Comparison of ENCODE assay signal across 9 cellular contexts in the genomic region with DNA sequence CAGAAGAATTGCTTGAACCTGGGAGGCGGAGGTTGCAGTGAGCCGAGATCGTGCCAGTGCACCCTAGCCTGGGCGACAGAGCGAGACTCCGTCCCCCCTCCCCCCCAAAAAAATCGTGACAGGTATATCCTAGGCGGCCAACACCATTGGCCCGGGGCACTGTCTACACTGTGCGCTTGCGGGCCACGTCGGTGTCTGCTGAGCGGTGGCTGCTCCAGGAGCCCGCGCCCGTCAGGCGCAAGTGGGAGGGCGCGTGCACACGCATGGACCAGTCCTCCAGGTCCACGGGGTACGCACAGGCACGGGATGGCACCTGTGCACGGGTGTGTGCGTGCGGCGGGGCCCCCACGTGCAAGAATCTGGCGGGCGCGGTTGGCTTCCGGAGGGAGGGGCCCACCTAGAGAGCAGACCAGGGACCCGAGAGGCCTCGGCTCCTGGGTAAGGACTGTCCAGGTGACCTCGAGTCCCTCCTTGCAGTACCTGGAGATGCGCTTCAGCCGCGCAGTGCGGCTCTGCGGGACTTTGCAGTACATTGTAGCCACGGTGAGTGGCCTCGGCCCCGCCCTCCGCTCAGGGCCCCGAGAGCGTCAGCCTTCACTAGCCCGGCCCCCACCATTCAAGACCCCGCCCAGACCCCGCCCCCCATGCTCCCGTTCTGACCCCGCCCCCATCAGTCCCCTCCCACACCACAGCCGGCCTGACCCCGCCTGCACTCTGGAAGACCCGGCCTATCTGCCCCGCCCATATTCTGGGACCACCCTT.
A peak's percentile ranks its signal among the peaks of the same experiment; 100 is the strongest.
DNase-seq lines count a peak whose midpoint lies in the region; ATAC-seq lines count a peak whose summit lies in the region.
"Had no signal": no experiment of that assay in that cellular context is flagged by ENCODE, and none has a peak within 500 bp of the region (broad histone marks: within the 10 kb centered on the region; RNA-seq: fewer than 3 reads in every experiment).

No MANE protein-coding gene starts in this region.

- no peak for ATAC-seq in GM19023 (IDR thresholded peaks at IDR 0.05; ENCODE audit: unreplicated experiment)

- H3K9me3 ChIP-seq in iPS-18c (ENCODE audit: control insufficient read depth, insufficient read depth, low read length), result no peaks in the 10 kb centered on the region
- H3K9me3 ChIP-seq: SJSA1 had no signal

- peak overlapping the region; percentile 62 for H3K4me3 ChIP-seq in iPS-18c (ENCODE audit: insufficient read depth, low read depth, low read length)
- H3K4me3 ChIP-seq: SJSA1 had no signal

- DNase-seq in DMS 273 (lab: John Stamatoyannopoulos, UW; ENCODE audit: unreplicated experiment) (peak; percentile 76), DMS 273 treated with DMSO at 0.1 percent for 48 hours (lab: John Stamatoyannopoulos, UW) (no peak), NOMO-1 treated with DMSO at 0.1 percent for 48 hours (lab: John Stamatoyannopoulos, UW; ENCODE audit: unreplicated experiment) (peak; percentile 40), SKM-1 treated with dmso at 0.1 percent for 144 hours (lab: John Stamatoyannopoulos, UW; ENCODE audit: unreplicated experiment) (no peak)
- DNase-seq in activated T-cell treated with anti-CD3 and anti-CD28 coated beads, Interleukin-2, amount 50 U/mL, for 48 hours, result peak; percentile 81 to 83
- DNase-seq in stimulated activated CD8-positive, alpha-beta memory T cell treated with anti-CD3 and anti-CD28 coated beads, Interleukin-4, amount 100 ng/mL, for 24 hours (ENCODE audit: low read depth), result peak; percentile 53

Comparison
In these comparisons a context has a peak if more than half of its experiments do, and no peak if none do; other contexts are left out.
1. DNase-seq: peak in DMS 273 (single experiment), NOMO-1 treated with DMSO at 0.1 percent for 48 hours (single experiment), activated T-cell treated with anti-CD3 and anti-CD28 coated beads, Interleukin-2, amount 50 U/mL, for 48 hours (2 of 2) and stimulated activated CD8-positive, alpha-beta memory T cell treated with anti-CD3 and anti-CD28 coated beads, Interleukin-4, amount 100 ng/mL, for 24 hours (single experiment); none in DMS 273 treated with DMSO at 0.1 percent for 48 hours (single experiment) and SKM-1 treated with dmso at 0.1 percent for 144 hours (single experiment).